8 cellular contexts compared by ENCODE assay signal in genomic region chr10:114925675-114926204, GRCh38. TPM values are rescaled to one million over a fixed set of nuclear protein-coding genes. Genes with fewer than 3 reads are reported as not detected.
DNase-seq lines count a peak whose midpoint lies in the region; ATAC-seq and TF ChIP-seq lines count a peak whose summit lies in the region.

No MANE protein-coding gene starts in this region.

- peaks cover 0 to 2% of the 10 kb centered on the region in 2 donors for H3K36me3 Mint-ChIP-seq in activated T-cell treated with anti-CD3 and anti-CD28 coated beads, Interleukin-2, amount 50 U/mL, for 72 hours (ENCODE audit: insufficient read depth in 2 of 2)

- TF ChIP-seq CTCF in osteoblast (IDR thresholded peaks at IDR 0.05; ENCODE audit: extremely low read depth, low read depth, low read length): no peak

- no peak overlapping the region for H3K4me3 ChIP-seq in osteoblast (ENCODE audit: insufficient read depth, low read length)

- no peaks in the 10 kb centered on the region for H3K9me3 Mint-ChIP-seq in activated T-cell treated with anti-CD3 and anti-CD28 coated beads, Interleukin-2, amount 50 U/mL, for 72 hours

- ATAC-seq in GM19328 (IDR thresholded peaks at IDR 0.05; ENCODE audit: unreplicated experiment) (peak; percentile 86), HG03280 (IDR thresholded peaks at IDR 0.05; ENCODE audit: unreplicated experiment) (peak; percentile 70)
- ATAC-seq in activated T-cell treated with anti-CD3 and anti-CD28 coated beads, Interleukin-2, amount 50 U/mL, for 72 hours (replicated peaks in 1 of 2): peak; percentile 95

- peaks cover 20% of the 10 kb centered on the region for H3K27me3 Mint-ChIP-seq in activated T-cell treated with anti-CD3 and anti-CD28 coated beads, Interleukin-2, amount 50 U/mL, for 72 hours (ENCODE audit: low read depth)

- no peak overlapping the region for H3K27ac ChIP-seq in osteoblast (ENCODE audit: low read depth, low read length)

- H2AFZ ChIP-seq in osteoblast (ENCODE audit: low read length): no peak overlapping the region

- H3K4me2 ChIP-seq in osteoblast (ENCODE audit: insufficient read depth, low read length): peak overlapping the region; percentile 52

- H3K36me3 ChIP-seq in osteoblast (ENCODE audit: insufficient read depth, low read length): no peaks in the 10 kb centered on the region

- H3K27me3 ChIP-seq in osteoblast (ENCODE audit: insufficient read depth, low read length): no peaks in the 10 kb centered on the region

- H3K9me3 ChIP-seq in osteoblast (ENCODE audit: low read depth, low read length): no peaks in the 10 kb centered on the region

- H3K4me1 ChIP-seq in osteoblast (ENCODE audit: insufficient read depth, low read length): peaks cover 13% of the 10 kb centered on the region

- H3K4me1 Mint-ChIP-seq in activated T-cell treated with anti-CD3 and anti-CD28 coated beads, Interleukin-2, amount 50 U/mL, for 72 hours (ENCODE audit: low read depth): peaks cover 12% of the 10 kb centered on the region

- no peaks in the 10 kb centered on the region for H4K20me1 ChIP-seq in osteoblast (ENCODE audit: insufficient read depth, low read length)

- DNase-seq in AG20443 (ENCODE audit: low spot score): peak; percentile 49
- peak; percentile 39 to 48 for DNase-seq in activated T-cell treated with anti-CD3 and anti-CD28 coated beads, Interleukin-2, amount 50 U/mL, for 72 hours
- DNase-seq in osteoblast (ENCODE audit: insufficient read length, low spot score, missing footprints): no peak
- no peak for DNase-seq in NCI-H1930 (lab: John Stamatoyannopoulos, UW)
- DNase-seq in NCI-H748 treated with DMSO at 0.1 percent for 48 hours (lab: John Stamatoyannopoulos, UW): no peak
- DNase-seq in NCI-H1092 treated with DMSO at 0.1 percent for 48 hours (lab: John Stamatoyannopoulos, UW): no peak

- no peaks in the 10 kb centered on the region for H3K79me2 ChIP-seq in osteoblast (ENCODE audit: insufficient read depth, low read length)

- H3K27ac Mint-ChIP-seq in activated T-cell treated with anti-CD3 and anti-CD28 coated beads, Interleukin-2, amount 50 U/mL, for 72 hours: no peak overlapping the region

- peak overlapping the region; percentile 15 to 46 for H3K4me3 Mint-ChIP-seq in activated T-cell treated with anti-CD3 and anti-CD28 coated beads, Interleukin-2, amount 50 U/mL, for 72 hours

RNA-seq across cellular contexts. Expression of gene TRUB1, which starts 12.3 kb away (rescaled TPM):
- total RNA-seq in activated T-cell treated with anti-CD3 and anti-CD28 coated beads, Interleukin-2, amount 50 U/mL, for 72 hours: 10 to 100 TPM; 13.1 to 14.2 TPM
- 26.8 and 28.6 TPM in 2 replicates for total RNA-seq in osteoblast

Comparison
In these comparisons a context has a peak if more than half of its experiments do, and no peak if none do; other contexts are left out.
1. DNase-seq: peak in AG20443 (single experiment) and activated T-cell treated with anti-CD3 and anti-CD28 coated beads, Interleukin-2, amount 50 U/mL, for 72 hours (2 of 2); none in osteoblast (single experiment), NCI-H1930 (0 of 2), NCI-H748 treated with DMSO at 0.1 percent for 48 hours (single experiment) and NCI-H1092 treated with DMSO at 0.1 percent for 48 hours (single experiment).
2. Peak in every context shown above with its lines, with median percentiles within 50 percentile points of each other: ATAC-seq.